Comparison of ENCODE assay signal across 15 cellular contexts in genomic region chr9:74500584-74500924, GRCh38. TPM values are rescaled to one million over a fixed set of nuclear protein-coding genes. Genes with fewer than 3 reads are reported as not detected.
DNase-seq lines count a peak whose midpoint lies in the region; ATAC-seq and TF ChIP-seq lines count a peak whose summit lies in the region.
"Had no signal": no experiment of that assay in that cellular context is flagged by ENCODE, and none has a peak within 500 bp of the region (broad histone marks: within the 10 kb centered on the region; RNA-seq: fewer than 3 reads in every experiment).

No MANE protein-coding gene starts in this region.

- H3K9ac ChIP-seq in SK-N-SH (no peak overlapping the region), mesendoderm (ENCODE audit: low read length) (peak overlapping the region; percentile 44)

- intact Hi-C loops in dorsolateral prefrontal cortex (cut with DNase I) = no loop called here

- H3K4me3 ChIP-seq in SK-N-SH (ENCODE audit: low read depth in 2 of 2, low read length in 1 of 2) = peak overlapping the region in 1 of 2 experiments; percentile 55; a peak in 2 of 4 replicates
- H3K4me3 ChIP-seq in dorsolateral prefrontal cortex = peak overlapping the region; percentile 52 to 94 (median 75)
- H3K4me3 ChIP-seq in mesendoderm (ENCODE audit: low read length) = peak overlapping the region; percentile 39
- peak overlapping the region; percentile 54 for H3K4me3 ChIP-seq in suprapubic skin

- H3K36me3 ChIP-seq in SK-N-SH (replicated peaks in 1 of 2; ENCODE audit: control insufficient read depth in 1 of 2, insufficient read depth in 2 of 2, low read length in 1 of 2) (no peaks in the 10 kb centered on the region), mesendoderm (ENCODE audit: control insufficient read depth, insufficient read depth, low read length) (no peaks in the 10 kb centered on the region), suprapubic skin (no peaks in the 10 kb centered on the region)

- 9% methylated on average over 10 of the region's 14 CpGs for WGBS in SK-N-SH (ENCODE audit: low lambda C conversion rate)
- no CpG with 5 or more reads among the region's 14 CpGs for WGBS in mesendoderm (ENCODE audit: extremely low coverage, insufficient coverage, low lambda C conversion rate)
- WGBS in suprapubic skin = 11% methylated on average over 8 of the region's 14 CpGs

- no peaks in the 10 kb centered on the region for H4K20me1 ChIP-seq in SK-N-SH (ENCODE audit: insufficient read depth)

- no peak overlapping the region for H4K5ac ChIP-seq in mesendoderm (ENCODE audit: low read length)

- TF ChIP-seq CTCF in SK-N-SH (IDR thresholded peaks at IDR 0.05) (no peak), dorsolateral prefrontal cortex (IDR thresholded peaks at IDR 0.05 in 54 of 56, conservative IDR thresholded peaks at IDR 0.05 in 2 of 56; ENCODE audit: low read depth in 1 of 56, partially characterized antibody in 56 of 56) (no peak), suprapubic skin (IDR thresholded peaks at IDR 0.05) (no peak)

- no peak for TF ChIP-seq POLR2A in suprapubic skin (IDR thresholded peaks at IDR 0.05)

- H3K79me1 ChIP-seq in mesendoderm (ENCODE audit: low read length) = no peaks in the 10 kb centered on the region

- 0 out of 2 replicates have a peak overlapping the region, but pooled peaks have one; percentile 24 for H3K4me2 ChIP-seq in SK-N-SH
- H3K4me2 ChIP-seq in mesendoderm (ENCODE audit: low read length) = peak overlapping the region; percentile 83

- H3K18ac ChIP-seq in mesendoderm (ENCODE audit: low read length) = no peak overlapping the region

- no peak for TF ChIP-seq EP300 in SK-N-SH (IDR thresholded peaks at IDR 0.05; ENCODE audit: borderline replicate concordance in 1 of 2, low read depth in 1 of 2, low read length in 1 of 2)
- TF ChIP-seq EP300 in suprapubic skin (IDR thresholded peaks at IDR 0.05) = no peak

- H4K8ac ChIP-seq in mesendoderm (ENCODE audit: low read depth, low read length) = no peak overlapping the region

- no peak for ATAC-seq in SK-N-SH treated with all-trans-retinoic acid at 6 μM for 48 hours

- H3K27me3 ChIP-seq in SK-N-SH (ENCODE audit: insufficient read depth) (peaks cover 53% of the 10 kb centered on the region), dorsolateral prefrontal cortex (peaks cover 0 to 20% (median 0%) of the 10 kb centered on the region in 45 donors), mesendoderm (ENCODE audit: insufficient read depth, low read length, poor library complexity) (peaks cover 11% of the 10 kb centered on the region), suprapubic skin (peaks cover 58% of the 10 kb centered on the region)

- H2AK5ac ChIP-seq in mesendoderm (ENCODE audit: low read length) = no peak overlapping the region

- no peaks in the 10 kb centered on the region for H3K79me2 ChIP-seq in SK-N-SH (ENCODE audit: insufficient read depth)
- no peaks in the 10 kb centered on the region for H3K79me2 ChIP-seq in mesendoderm (ENCODE audit: control insufficient read depth, insufficient read depth, low read length)

- H2BK15ac ChIP-seq in mesendoderm (replicated peaks; ENCODE audit: low read depth) = no peak overlapping the region

- H2BK120ac ChIP-seq in mesendoderm (ENCODE audit: low read depth, low read length) = no peak overlapping the region

- no peaks in the 10 kb centered on the region for H3K9me2 ChIP-seq in SK-N-SH

- POLR2A ChIA-PET in SK-N-SH (lab: Yijun Ruan, JAX) = interaction anchor here (0.6 to 2.0 kb wide), 4 partner anchors 20 to 72 kb away, joined by 3 to 9 read pairs (median 4); no protein-coding TSS in a partner anchor

- CTCF ChIA-PET in SK-N-SH (lab: Yijun Ruan, JAX) = interaction anchor here (0.6 to 2.5 kb wide), 8 partner anchors 9 to 192 kb away, joined by 3 to 16 read pairs (median 4); no protein-coding TSS in a partner anchor

- H3K56ac ChIP-seq in mesendoderm (ENCODE audit: low read length) = peak overlapping the region; percentile 69

- H3K4me1 ChIP-seq in SK-N-SH (ENCODE audit: control insufficient read depth in 1 of 2, insufficient read depth in 2 of 2, low read depth in 1 of 2, low read length in 1 of 2) (peaks cover 0 to 4% of the 10 kb centered on the region in 2 experiments; a peak in 2 of 4 replicates), mesendoderm (ENCODE audit: control insufficient read depth, low read depth, low read length) (peaks cover 3% of the 10 kb centered on the region), suprapubic skin (peaks cover 42% of the 10 kb centered on the region)

- H3K9me3 ChIP-seq in SK-N-SH (no peaks in the 10 kb centered on the region), suprapubic skin (no peaks in the 10 kb centered on the region)

- H3K4ac ChIP-seq in mesendoderm (ENCODE audit: low read depth, low read length) = no peak overlapping the region

- no peak overlapping the region for H2BK5ac ChIP-seq in mesendoderm (ENCODE audit: low read length)

- TF ChIP-seq RAD21 in SK-N-SH (IDR thresholded peaks at IDR 0.05; ENCODE audit: low read length) = no peak

- peak overlapping the region in 1 of 2 experiments; percentile 62; a peak in 2 of 4 replicates for H3K27ac ChIP-seq in SK-N-SH (ENCODE audit: low read depth in 2 of 2, low read length in 1 of 2)
- peak overlapping the region in 45 of 59 donors; percentile 14 to 92 (median 70) for H3K27ac ChIP-seq in dorsolateral prefrontal cortex
- no peak overlapping the region for H3K27ac ChIP-seq in mesendoderm (ENCODE audit: low read depth, low read length)
- H3K27ac ChIP-seq in suprapubic skin = no peak overlapping the region
- H3K27ac ChIP-seq: 22Rv1 had no signal

- no peaks in the 10 kb centered on the region for H3F3A ChIP-seq in SK-N-SH (replicated peaks; ENCODE audit: insufficient read depth)

- no peak overlapping the region for H2AFZ ChIP-seq in SK-N-SH (ENCODE audit: low read depth)

- peak overlapping the region; percentile 38 for H3K23ac ChIP-seq in mesendoderm (ENCODE audit: low read length)

- DNase-seq in SK-N-SH = peak; percentile 24
- DNase-seq in dorsolateral prefrontal cortex = no peak
- DNase-seq in mesendoderm = peak; percentile 44
- no peak for DNase-seq in suprapubic skin (ENCODE audit: low spot score in 2 of 2)
- no peak for DNase-seq in activated naive CD4-positive, alpha-beta T cell treated with Interleukin-2 at 50 U/mL for 16 hours
- DNase-seq in DMS114 treated with DMSO at 0.1 percent for 48 hours (lab: John Stamatoyannopoulos, UW; ENCODE audit: unreplicated experiment) = no peak
- DNase-seq in NCI-H226 = no peak
- DNase-seq: activated CD4-positive, alpha-beta T cell treated with anti-CD3 and anti-CD28 coated beads, Interleukin-2, amount 50 U/mL, for 1 hour; activated naive CD4-positive, alpha-beta T cell treated with anti-CD3 and anti-CD28 coated beads for 36 hours; NCI-H1092 treated with DMSO at 0.1 percent for 48 hours; NCI-H774 had no signal

TF ChIP-seq in SK-N-SH, 30 proteins besides CTCF, POLR2A, EP300 and RAD21 (continues in another document):
- no peak for TF ChIP-seq ELF1 (IDR thresholded peaks at IDR 0.05)
- TF ChIP-seq SIN3A (IDR thresholded peaks at IDR 0.05; ENCODE audit: borderline replicate concordance, low read depth, low read length) = no peak
- TF ChIP-seq, protein P1, sequence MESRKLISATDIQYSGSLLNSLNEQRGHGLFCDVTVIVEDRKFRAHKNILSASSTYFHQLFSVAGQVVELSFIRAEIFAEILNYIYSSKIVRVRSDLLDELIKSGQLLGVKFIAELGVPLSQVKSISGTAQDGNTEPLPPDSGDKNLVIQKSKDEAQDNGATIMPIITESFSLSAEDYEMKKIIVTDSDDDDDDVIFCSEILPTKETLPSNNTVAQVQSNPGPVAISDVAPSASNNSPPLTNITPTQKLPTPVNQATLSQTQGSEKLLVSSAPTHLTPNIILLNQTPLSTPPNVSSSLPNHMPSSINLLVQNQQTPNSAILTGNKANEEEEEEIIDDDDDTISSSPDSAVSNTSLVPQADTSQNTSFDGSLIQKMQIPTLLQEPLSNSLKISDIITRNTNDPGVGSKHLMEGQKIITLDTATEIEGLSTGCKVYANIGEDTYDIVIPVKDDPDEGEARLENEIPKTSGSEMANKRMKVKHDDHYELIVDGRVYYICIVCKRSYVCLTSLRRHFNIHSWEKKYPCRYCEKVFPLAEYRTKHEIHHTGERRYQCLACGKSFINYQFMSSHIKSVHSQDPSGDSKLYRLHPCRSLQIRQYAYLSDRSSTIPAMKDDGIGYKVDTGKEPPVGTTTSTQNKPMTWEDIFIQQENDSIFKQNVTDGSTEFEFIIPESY (IDR thresholded peaks at IDR 0.05; ENCODE audit: borderline replicate concordance, low read depth) = no peak

TF ChIP-seq in SK-N-SH treated with all-trans-retinoic acid at 6 μM for 48 hours, 23 proteins besides CTCF, POLR2A, EP300 and RAD21 (continues in another document):
- no peak for TF ChIP-seq ZC3H10 (CRISPR knock-in tag; IDR thresholded peaks at IDR 0.05)
- TF ChIP-seq, protein P2, sequence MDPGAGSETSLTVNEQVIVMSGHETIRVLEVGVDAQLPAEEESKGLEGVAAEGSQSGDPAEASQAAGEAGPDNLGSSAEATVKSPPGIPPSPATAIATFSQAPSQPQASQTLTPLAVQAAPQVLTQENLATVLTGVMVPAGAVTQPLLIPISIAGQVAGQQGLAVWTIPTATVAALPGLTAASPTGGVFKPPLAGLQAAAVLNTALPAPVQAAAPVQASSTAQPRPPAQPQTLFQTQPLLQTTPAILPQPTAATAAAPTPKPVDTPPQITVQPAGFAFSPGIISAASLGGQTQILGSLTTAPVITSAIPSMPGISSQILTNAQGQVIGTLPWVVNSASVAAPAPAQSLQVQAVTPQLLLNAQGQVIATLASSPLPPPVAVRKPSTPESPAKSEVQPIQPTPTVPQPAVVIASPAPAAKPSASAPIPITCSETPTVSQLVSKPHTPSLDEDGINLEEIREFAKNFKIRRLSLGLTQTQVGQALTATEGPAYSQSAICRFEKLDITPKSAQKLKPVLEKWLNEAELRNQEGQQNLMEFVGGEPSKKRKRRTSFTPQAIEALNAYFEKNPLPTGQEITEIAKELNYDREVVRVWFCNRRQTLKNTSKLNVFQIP (CRISPR knock-in tag; IDR thresholded peaks at IDR 0.05; ENCODE audit: borderline replicate concordance, low read depth) = no peak

RNA-seq across cellular contexts. Expression of gene RORB, which starts 3.4 kb away (rescaled TPM):
- 0.13 and 0.47 TPM in 2 replicates for polyA plus RNA-seq in SK-N-SH (2012; rRNA removed)
- polyA plus RNA-seq in SK-N-SH (2012; cell fraction: cytosol; rRNA removed) = 0.37 and 0.72 TPM in 2 replicates
- 0.19 and 0.22 TPM in 2 replicates for polyA plus RNA-seq in SK-N-SH (2012; cell fraction: nucleus; rRNA removed)
- total RNA-seq in dorsolateral prefrontal cortex (100 to 1,000 TPM in 1 of 120 experiments, 10 to 100 TPM in 119; 17.7 to 126 (median 52.6) TPM), suprapubic skin (under 1 TPM; 0.25 to 0.72 (median 0.50) TPM)
- polyA plus RNA-seq in mesendoderm (2013, experiment 1 of 2) = 1.1 TPM
- 1.1 TPM for polyA plus RNA-seq in mesendoderm (2013, experiment 2 of 2)
- total RNA-seq: pulmonary artery endothelial cell had no signal
- polyA plus RNA-seq: keratinocyte had no signal

Comparison
In these comparisons a context has a peak if more than half of its experiments do, and no peak if none do; other contexts are left out.
1. DNase-seq: peak in SK-N-SH (single experiment) and mesendoderm (single experiment); none in dorsolateral prefrontal cortex (0 of 10), suprapubic skin (0 of 2), activated naive CD4-positive, alpha-beta T cell treated with Interleukin-2 at 50 U/mL for 16 hours (single experiment), DMS114 treated with DMSO at 0.1 percent for 48 hours (single experiment) and NCI-H226 (single experiment).
2. H3K27ac ChIP-seq: peak in dorsolateral prefrontal cortex (45 of 59); none in mesendoderm (single experiment) and suprapubic skin (single experiment).
3. RNA of gene RORB, which starts 3.4 kb away (total RNA-seq): 17.7 to 126 TPM in dorsolateral prefrontal cortex; 0.25 to 0.72 TPM in suprapubic skin; every median in the first group is over 10 times any median in the second.